ENCODE assay signal across 11 cellular contexts in the genomic region with DNA sequence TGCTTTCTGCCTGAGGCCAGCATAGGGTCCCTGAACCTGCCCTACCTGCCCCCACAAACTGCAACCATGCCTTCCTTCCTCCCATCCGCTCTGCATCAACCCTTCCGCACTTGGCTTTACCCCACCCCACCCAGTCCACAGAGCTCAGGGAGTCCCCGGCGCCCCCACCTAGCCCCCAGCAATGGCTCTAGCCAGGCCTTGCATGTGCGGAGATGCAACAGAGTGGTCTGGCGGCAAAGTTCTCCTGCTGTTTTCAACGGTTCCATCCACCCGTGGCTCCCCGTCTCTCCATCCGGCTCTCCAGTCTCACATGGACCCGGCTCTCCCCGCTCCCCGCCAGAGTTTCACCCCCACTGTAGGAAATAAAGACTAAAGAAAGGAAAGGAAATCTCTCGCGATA. TPM values are rescaled to one million over a fixed set of nuclear protein-coding genes. Genes with fewer than 3 reads are reported as not detected.
DNase-seq lines count a peak whose midpoint lies in the region; ATAC-seq and TF ChIP-seq lines count a peak whose summit lies in the region.
"Had no signal": no experiment of that assay in that cellular context is flagged by ENCODE, and none has a peak within 500 bp of the region (broad histone marks: within the 10 kb centered on the region; RNA-seq: fewer than 3 reads in every experiment).

No MANE protein-coding gene starts in this region.

- POLR2A ChIA-PET in T-cell (lab: Charles Lee): no interaction called here

- H3K9ac ChIP-seq in iPS-18a (ENCODE audit: low read length): no peak overlapping the region

- H3K4me3 Mint-ChIP-seq in activated T-cell treated with anti-CD3 and anti-CD28 coated beads, Interleukin-2, amount 50 U/mL, for 24 hours: peak overlapping the region; percentile 55
- peak overlapping the region; percentile 72 to 79 (median 78) for H3K4me3 Mint-ChIP-seq in T-cell

- no peak for TF ChIP-seq EP300 in suprapubic skin (IDR thresholded peaks at IDR 0.05)

- H3K9me3 Mint-ChIP-seq in activated T-cell treated with anti-CD3 and anti-CD28 coated beads, Interleukin-2, amount 50 U/mL, for 24 hours: no peaks in the 10 kb centered on the region
- H3K9me3 Mint-ChIP-seq in T-cell: no peaks in the 10 kb centered on the region

- H3K27me3 Mint-ChIP-seq in activated T-cell treated with anti-CD3 and anti-CD28 coated beads, Interleukin-2, amount 50 U/mL, for 24 hours: peaks cover 64% of the 10 kb centered on the region
- peaks cover 20 to 37% of the 10 kb centered on the region in 2 donors for H3K27me3 Mint-ChIP-seq in T-cell

- CTCF ChIA-PET in T-cell (lab: Charles Lee): no interaction called here

- H3K4me3 ChIP-seq in iPS-18a (ENCODE audit: low read length) (peak overlapping the region; percentile 73), suprapubic skin (peak overlapping the region; percentile 52)

- no peak for TF ChIP-seq CTCF in suprapubic skin (IDR thresholded peaks at IDR 0.05)

- TF ChIP-seq POLR2A in suprapubic skin (IDR thresholded peaks at IDR 0.05): no peak

- no peak overlapping the region for H3K27ac ChIP-seq in iPS-18a (ENCODE audit: low read length)
- H3K27ac ChIP-seq in suprapubic skin: no peak overlapping the region

- H3K36me3 ChIP-seq in iPS-18a (ENCODE audit: control insufficient read depth, low read depth, low read length) (no peaks in the 10 kb centered on the region), suprapubic skin (no peaks in the 10 kb centered on the region)

- H3K4me1 Mint-ChIP-seq in activated T-cell treated with anti-CD3 and anti-CD28 coated beads, Interleukin-2, amount 50 U/mL, for 24 hours (ENCODE audit: low read depth): peaks cover 24% of the 10 kb centered on the region
- H3K4me1 Mint-ChIP-seq in T-cell: peaks cover 25 to 30% (median 27%) of the 10 kb centered on the region in 3 donors

- no peaks in the 10 kb centered on the region for H3K36me3 Mint-ChIP-seq in activated T-cell treated with anti-CD3 and anti-CD28 coated beads, Interleukin-2, amount 50 U/mL, for 24 hours (ENCODE audit: low read depth)
- H3K36me3 Mint-ChIP-seq in T-cell: no peaks in the 10 kb centered on the region

- ATAC-seq in T-cell (replicated peaks in 1 of 4): no peak
- ATAC-seq in GM18519 (IDR thresholded peaks at IDR 0.05; ENCODE audit: low FRiP score, unreplicated experiment): no peak

- peaks cover 34% of the 10 kb centered on the region for H3K27me3 ChIP-seq in iPS-18a (ENCODE audit: control insufficient read depth, insufficient read depth, low read length)
- peaks cover 64% of the 10 kb centered on the region for H3K27me3 ChIP-seq in suprapubic skin

- WGBS in suprapubic skin: 10% methylated on average over 15 of the region's 15 CpGs

- peak; percentile 32 for DNase-seq in activated T-cell treated with anti-CD3 and anti-CD28 coated beads, Interleukin-2, amount 50 U/mL, for 24 hours
- no peak for DNase-seq in activated T-cell treated with anti-CD3 and anti-CD28 coated beads, Interleukin-2, amount 50 U/mL, for 1 hour
- DNase-seq in T-cell (no peak), suprapubic skin (ENCODE audit: low spot score in 2 of 2) (no peak), COLO829 (ENCODE audit: low spot score) (no peak), NCI-H446 treated with DMSO at 0.1 percent for 48 hours (lab: John Stamatoyannopoulos, UW) (no peak)
- DNase-seq: kidney glomerular epithelial cell, NCI-H1048 had no signal

- H3K4me1 ChIP-seq in iPS-18a (ENCODE audit: control insufficient read depth, low read depth, low read length) (peaks cover 25% of the 10 kb centered on the region), suprapubic skin (peaks cover 14% of the 10 kb centered on the region)

- H3K9me3 ChIP-seq in iPS-18a (ENCODE audit: control insufficient read depth, low read depth, low read length) (no peaks in the 10 kb centered on the region), suprapubic skin (no peaks in the 10 kb centered on the region)

- no peak overlapping the region for H3K27ac Mint-ChIP-seq in activated T-cell treated with anti-CD3 and anti-CD28 coated beads, Interleukin-2, amount 50 U/mL, for 24 hours
- peak overlapping the region in 1 of 2 donors; percentile 7 for H3K27ac Mint-ChIP-seq in T-cell

RNA-seq across cellular contexts. Expression of a gene that starts 0.8 kb away (rescaled TPM):
- 1 to 10 TPM in 2 of 5 donors, under 1 TPM in 3; 0.12 to 1.7 (median 0.92) TPM for total RNA-seq in T-cell
- not detected for total RNA-seq in suprapubic skin
- total RNA-seq: cardiac septum had no signal
